In genomic region chr6:3407840-3408239, GRCh38 we compare ENCODE assay signal across 16 cellular contexts.
"Had no signal": no experiment of that assay in that cellular context is flagged by ENCODE, and none has a peak within 500 bp of the region (broad histone marks: within the 10 kb centered on the region; RNA-seq: fewer than 3 reads in every experiment).

No MANE protein-coding gene starts in this region.

- H3K9ac ChIP-seq: parathyroid adenoma had no signal

- ATAC-seq: activated naive CD4-positive, alpha-beta T cell treated with anti-CD3 and anti-CD28 coated beads, Interleukin-2, amount 50 U/mL, for 72 hours; activated T-cell treated with anti-CD3 and anti-CD28 coated beads, Interleukin-2, amount 50 U/mL, for 72 hours; foreskin keratinocyte; left lobe of liver; stimulated activated naive B cell treated with anti-CD40 and anti-IgM and Interleukin-4, amounts not matched to agents 10 μg/mL and 1 μg/mL and 100 μg/mL, for 72 hours had no signal

- DNase-seq: activated CD4-positive, alpha-beta T cell treated with anti-CD3 and anti-CD28 coated beads, Interleukin-2, amount 50 U/mL, for 1 hour; activated CD4-positive, CD25-positive, alpha-beta regulatory T cell treated with anti-CD3 and anti-CD28 coated beads, Interleukin-2, amount 50 U/mL, for 72 hours; activated CD8-positive, alpha-beta memory T cell treated with anti-CD3 and anti-CD28 coated beads for 24 hours; activated effector memory CD4-positive, alpha-beta T cell treated with anti-CD3 and anti-CD28 coated beads, Interleukin-2, amount 50 U/mL, for 16 hours; activated T-cell treated with anti-CD3 and anti-CD28 coated beads, Interleukin-2, amount 50 U/mL, for 72 hours; adrenal gland; dorsolateral prefrontal cortex; foreskin keratinocyte; kidney; stimulated activated naive B cell treated with anti-CD40 and anti-IgM and Interleukin-4, amounts not matched to agents 10 μg/mL and 1 μg/mL and 100 μg/mL, for 72 hours; T1000 had no signal

- H3K27me3 ChIP-seq: adrenal gland, dorsolateral prefrontal cortex, foreskin keratinocyte had no signal

- H2AFZ ChIP-seq: parathyroid adenoma had no signal

- H3K9me3 ChIP-seq: adrenal gland had no signal

- H3K36me3 ChIP-seq: adrenal gland had no signal

- H3K4me3 ChIP-seq: adrenal gland, dorsolateral prefrontal cortex, lung had no signal

- H3K27ac ChIP-seq: adrenal gland, foreskin keratinocyte, parathyroid adenoma had no signal

- H3K79me2 ChIP-seq: parathyroid adenoma had no signal

- FAIRE-seq: kidney, urothelium cell line had no signal
